Comparison of ENCODE assay signal across 19 cellular contexts in the genomic region with DNA sequence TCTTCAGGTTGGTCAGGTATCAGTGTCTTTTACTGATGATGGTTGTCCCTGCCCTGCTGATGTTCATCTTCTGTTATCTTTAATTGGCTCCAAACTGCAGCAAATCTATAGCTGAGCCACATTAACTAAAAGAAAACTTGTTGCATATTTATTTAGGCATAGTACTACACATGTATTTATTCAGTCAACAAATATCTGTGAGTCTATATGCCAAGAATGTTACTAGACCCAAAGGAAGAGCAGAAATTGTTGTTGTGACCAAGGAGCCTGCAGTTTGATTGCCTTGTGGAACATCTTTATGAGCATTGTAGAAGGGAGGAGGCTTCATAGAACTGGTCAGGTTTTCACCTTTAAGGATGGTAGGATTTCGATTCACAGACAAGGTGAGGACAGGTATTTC. TPM values are rescaled to one million over a fixed set of nuclear protein-coding genes. Genes with fewer than 3 reads are reported as not detected.
A peak's percentile ranks its signal among the peaks of the same experiment; 100 is the strongest.
DNase-seq lines count a peak whose midpoint lies in the region; ATAC-seq and TF ChIP-seq lines count a peak whose summit lies in the region.
"Had no signal": no experiment of that assay in that cellular context is flagged by ENCODE, and none has a peak within 500 bp of the region (broad histone marks: within the 10 kb centered on the region; RNA-seq: fewer than 3 reads in every experiment).

No MANE protein-coding gene starts in this region.

- no peak overlapping the region for H3K18ac ChIP-seq in trophoblast cell (ENCODE audit: low read length)

- no peak overlapping the region for H2BK12ac ChIP-seq in trophoblast cell (ENCODE audit: low read length)

- H3K36me3 ChIP-seq in neutrophil (peaks cover 5% of the 10 kb centered on the region), trophoblast cell (ENCODE audit: control insufficient read depth in 1 of 2, insufficient read depth in 2 of 2, low read length in 2 of 2) (no peaks in the 10 kb centered on the region)
- H3K36me3 ChIP-seq: adrenal gland had no signal

- no peaks in the 10 kb centered on the region for H3K9me3 Mint-ChIP-seq in activated CD4-positive, alpha-beta T cell treated with anti-CD3 and anti-CD28 coated beads for 36 hours (ENCODE audit: low read depth)
- H3K9me3 Mint-ChIP-seq in activated naive CD8-positive, alpha-beta T cell (ENCODE audit: low read depth): no peaks in the 10 kb centered on the region
- H3K9me3 Mint-ChIP-seq: memory B cell had no signal

- H3K9me3 ChIP-seq in neutrophil (no peaks in the 10 kb centered on the region), trophoblast cell (ENCODE audit: insufficient read depth, low read depth, low read length) (no peaks in the 10 kb centered on the region)
- H3K9me3 ChIP-seq: adrenal gland had no signal

- intact Hi-C loops in activated CD4-positive, alpha-beta T cell treated with anti-CD3 and anti-CD28 coated beads for 36 hours (cut with DNase I, micrococcal nuclease): loop anchor here (1.0 to 5.0 kb wide), 4 partner anchors 9 to 80 kb away; a partner anchor contains a TSS

- no peak overlapping the region for H3K4me3 Mint-ChIP-seq in activated CD4-positive, alpha-beta T cell treated with anti-CD3 and anti-CD28 coated beads for 36 hours
- H3K4me3 Mint-ChIP-seq in activated naive CD8-positive, alpha-beta T cell: no peak overlapping the region
- H3K4me3 Mint-ChIP-seq: memory B cell, naive B cell had no signal

- H3K4me1 ChIP-seq in neutrophil (ENCODE audit: control insufficient read depth in 1 of 2, insufficient read depth in 1 of 2, low read depth in 1 of 2, low read length in 1 of 2) (peaks cover 26 to 27% of the 10 kb centered on the region in 2 experiments), trophoblast cell (ENCODE audit: control insufficient read depth in 1 of 2, insufficient read depth in 2 of 2, low read length in 2 of 2) (peaks cover 0 to 3% of the 10 kb centered on the region in 2 experiments)
- H3K4me1 ChIP-seq: parathyroid adenoma had no signal

- H3K27me3 Mint-ChIP-seq in activated CD4-positive, alpha-beta T cell treated with anti-CD3 and anti-CD28 coated beads for 36 hours: no peaks in the 10 kb centered on the region
- H3K27me3 Mint-ChIP-seq in activated naive CD8-positive, alpha-beta T cell: no peaks in the 10 kb centered on the region
- H3K27me3 Mint-ChIP-seq: memory B cell, naive B cell had no signal

- H2AK5ac ChIP-seq in trophoblast cell (ENCODE audit: low read length): no peak overlapping the region

- peaks cover 4% of the 10 kb centered on the region for H3K36me3 Mint-ChIP-seq in activated CD4-positive, alpha-beta T cell treated with anti-CD3 and anti-CD28 coated beads for 36 hours (ENCODE audit: low read depth)
- H3K36me3 Mint-ChIP-seq in activated naive CD8-positive, alpha-beta T cell: peaks cover 8% of the 10 kb centered on the region
- H3K36me3 Mint-ChIP-seq: naive B cell had no signal

- no peak overlapping the region for H2BK5ac ChIP-seq in trophoblast cell (ENCODE audit: low read depth, low read length, poor library complexity)

- no peak overlapping the region for H2BK120ac ChIP-seq in trophoblast cell (ENCODE audit: insufficient read depth, low read length, poor library complexity)

- H3K79me1 ChIP-seq in trophoblast cell (ENCODE audit: low read length): no peaks in the 10 kb centered on the region

- no peak overlapping the region for H3K4me3 ChIP-seq in neutrophil (ENCODE audit: low read depth in 1 of 2, low read length in 1 of 2)
- H3K4me3 ChIP-seq in trophoblast cell (ENCODE audit: low read depth, low read length): no peak overlapping the region
- H3K4me3 ChIP-seq: adrenal gland; BLaER1 treated with 17β-estradiol and CSF1 and Interleukin-3, amounts not matched to agents 10 nM and 100 nM; GM12878 had no signal

- no peak for TF ChIP-seq CTCF in neutrophil (IDR thresholded peaks at IDR 0.05)

- no peak overlapping the region for H4K12ac ChIP-seq in trophoblast cell (ENCODE audit: low read depth, low read length)

- no peak overlapping the region for H3K14ac ChIP-seq in trophoblast cell (ENCODE audit: low read length)

- peaks cover 79% of the 10 kb centered on the region for H3K4me1 Mint-ChIP-seq in activated CD4-positive, alpha-beta T cell treated with anti-CD3 and anti-CD28 coated beads for 36 hours
- H3K4me1 Mint-ChIP-seq in activated naive CD8-positive, alpha-beta T cell (ENCODE audit: low read depth): peaks cover 83% of the 10 kb centered on the region

- no peak overlapping the region for H3K9ac ChIP-seq in trophoblast cell (ENCODE audit: low read length)
- H3K9ac ChIP-seq: BLaER1 treated with 17β-estradiol and CSF1 and Interleukin-3, amounts not matched to agents 10 nM and 100 nM; parathyroid adenoma had no signal

- no peak overlapping the region for H4K8ac ChIP-seq in trophoblast cell (ENCODE audit: low read depth, low read length)

- no peaks in the 10 kb centered on the region for H3K27me3 ChIP-seq in neutrophil
- no peaks in the 10 kb centered on the region for H3K27me3 ChIP-seq in trophoblast cell (ENCODE audit: insufficient read depth, low read length)
- H3K27me3 ChIP-seq: adrenal gland; BLaER1 treated with 17β-estradiol and CSF1 and Interleukin-3, amounts not matched to agents 10 nM and 100 nM had no signal

- CTCF ChIA-PET in activated CD4-positive, alpha-beta T cell treated with anti-CD3 and anti-CD28 coated beads for 36 hours (lab: Charles Lee): interaction anchor here (0.6 to 1.9 kb wide), 5 partner anchors 12 to 980 kb away, joined by 3 to 6 read pairs (median 4); no protein-coding TSS in a partner anchor

- peak overlapping the region; percentile 42 for H3K27ac Mint-ChIP-seq in activated CD4-positive, alpha-beta T cell treated with anti-CD3 and anti-CD28 coated beads for 36 hours
- peak overlapping the region; percentile 86 for H3K27ac Mint-ChIP-seq in activated naive CD8-positive, alpha-beta T cell
- H3K27ac Mint-ChIP-seq: memory B cell, naive B cell had no signal

- no peak overlapping the region for H2AFZ ChIP-seq in trophoblast cell (ENCODE audit: insufficient read depth, low read length, poor library complexity)
- H2AFZ ChIP-seq: parathyroid adenoma had no signal

- POLR2A ChIA-PET in activated CD4-positive, alpha-beta T cell treated with anti-CD3 and anti-CD28 coated beads for 36 hours (lab: Charles Lee): interaction anchor here (1.2 to 1.6 kb wide), 3 partner anchors 9 to 1137 kb away, joined by 3 to 9 read pairs (median 4); no protein-coding TSS in a partner anchor

- WGBS in trophoblast cell (ENCODE audit: extremely low coverage, insufficient coverage, insufficient read length): no CpG with 5 or more reads among the region's 1 CpG

- no peak overlapping the region for H4K91ac ChIP-seq in trophoblast cell (ENCODE audit: low read depth, low read length)

- no peak for ATAC-seq in activated CD4-positive, alpha-beta T cell treated with anti-CD3 and anti-CD28 coated beads for 36 hours
- ATAC-seq in HG03159 (IDR thresholded peaks at IDR 0.05; ENCODE audit: unreplicated experiment) (no peak), GM21367 (IDR thresholded peaks at IDR 0.05; ENCODE audit: unreplicated experiment) (no peak)
- ATAC-seq: HCT116 had no signal

- H3K23ac ChIP-seq in trophoblast cell (ENCODE audit: low read length): no peak overlapping the region

- H3K4ac ChIP-seq in trophoblast cell (ENCODE audit: low read depth, low read length): no peak overlapping the region

- H3K4me2 ChIP-seq in trophoblast cell (ENCODE audit: low read length): no peak overlapping the region

- H3K79me2 ChIP-seq in trophoblast cell (ENCODE audit: control insufficient read depth, insufficient read depth, low read length, poor library complexity): no peaks in the 10 kb centered on the region

- no peak for DNase-seq in activated CD4-positive, alpha-beta T cell treated with anti-CD3 and anti-CD28 coated beads for 36 hours
- DNase-seq in activated CD4-positive, alpha-beta T cell treated with anti-CD3 and anti-CD28 coated beads for 48 hours: no peak
- DNase-seq in ELR (ENCODE audit: low read depth) (peak; percentile 38), trophoblast cell (no peak)
- DNase-seq: activated CD4-positive, CD25-positive, alpha-beta regulatory T cell treated with anti-CD3 and anti-CD28 coated beads, Interleukin-2, amount 50 U/mL, for 72 hours; adrenal gland; foreskin melanocyte; naive B cell; NCI-H1436 treated with DMSO at 0.1 percent for 48 hours had no signal

- H3K27ac ChIP-seq in neutrophil: peak overlapping the region; percentile 59
- H3K27ac ChIP-seq in trophoblast cell (ENCODE audit: low read depth, low read length): no peak overlapping the region
- H3K27ac ChIP-seq: adrenal gland; BLaER1 treated with 17β-estradiol and CSF1 and Interleukin-3, amounts not matched to agents 10 nM and 100 nM; epithelial cell of prostate; parathyroid adenoma had no signal

RNA-seq across cellular contexts. Expression of a gene that starts 10.1 kb away (rescaled TPM):
- total RNA-seq in activated CD4-positive, alpha-beta T cell treated with anti-CD3 and anti-CD28 coated beads for 36 hours: 10 to 100 TPM; 18.6 to 20.2 TPM
- 18.8 and 20.8 TPM in 2 replicates for polyA plus RNA-seq in trophoblast cell (2013)
